In genomic region chr9:23648651-23649050, GRCh38 we compare ENCODE assay signal across 28 cellular contexts.
"Had no signal": no experiment of that assay in that cellular context is flagged by ENCODE, and none has a peak within 500 bp of the region (broad histone marks: within the 10 kb centered on the region; RNA-seq: fewer than 3 reads in every experiment).

No MANE protein-coding gene starts in this region.

- H3K36me3 Mint-ChIP-seq: natural killer cell; stimulated activated effector memory CD8-positive, alpha-beta T cell treated with anti-CD3 and anti-CD28 coated beads, Interleukin-12 subunit alpha, Interleukin-12 subunit beta, amount 100 ng/mL, for 72 hours; stimulated activated naive B cell treated with anti-CD40 and anti-IgM and Interleukin-4, amounts not matched to agents 10 μg/mL and 1 μg/mL and 100 μg/mL, for 72 hours had no signal

- H3K4me2 ChIP-seq: neural progenitor cell had no signal

- H3K27ac Mint-ChIP-seq: natural killer cell; nephron; neural progenitor cell; progenitor cell of endocrine pancreas; stimulated activated effector memory CD8-positive, alpha-beta T cell treated with anti-CD3 and anti-CD28 coated beads, Interleukin-12 subunit alpha, Interleukin-12 subunit beta, amount 100 ng/mL, for 72 hours; stimulated activated naive B cell treated with anti-CD40 and anti-IgM and Interleukin-4, amounts not matched to agents 10 μg/mL and 1 μg/mL and 100 μg/mL, for 72 hours; stimulated activated naive CD8-positive, alpha-beta T cell treated with anti-CD3 and anti-CD28 coated beads, Interleukin-15, Interleukin-2, amounts not matched to agents 100 ng/mL and 50 ng/mL, for 24 hours had no signal

- H3K27ac ChIP-seq: neural progenitor cell, ovary, parathyroid adenoma, psoas muscle, right lobe of liver, sigmoid colon, skin epidermis, stomach, thoracic aorta, thyroid gland, tibial nerve, upper lobe of left lung, vagina had no signal

- H3K79me2 ChIP-seq: parathyroid adenoma had no signal

- H2AFZ ChIP-seq: neural progenitor cell, parathyroid adenoma had no signal

- H3K9me3 Mint-ChIP-seq: nephron, neural progenitor cell had no signal

- ATAC-seq: natural killer cell; psoas muscle; right cardiac atrium; right lobe of liver; stimulated activated effector memory CD8-positive, alpha-beta T cell treated with anti-CD3 and anti-CD28 coated beads, Interleukin-12 subunit alpha, Interleukin-12 subunit beta, amount 100 ng/mL, for 72 hours; stimulated activated naive B cell treated with anti-CD40 and anti-IgM and Interleukin-4, amounts not matched to agents 10 μg/mL and 1 μg/mL and 100 μg/mL, for 72 hours had no signal

- H3K36me3 ChIP-seq: ovary, right lobe of liver, sigmoid colon, stomach, thoracic aorta, thyroid gland, tibial nerve, upper lobe of left lung, vagina had no signal

- H3K9me3 ChIP-seq: ovary, psoas muscle, right lobe of liver, sigmoid colon, thoracic aorta, thyroid gland, tibial nerve, upper lobe of left lung, vagina had no signal

- H3K4me3 ChIP-seq: neural progenitor cell, ovary, psoas muscle, right lobe of liver, sigmoid colon, skin epidermis, stomach, thoracic aorta, thyroid gland, tibial nerve, upper lobe of left lung, vagina had no signal

- DNase-seq: natural killer cell; occipital lobe; ovary; posterior cingulate gyrus; psoas muscle; right cardiac atrium; right lobe of liver; sigmoid colon; stimulated activated CD4-positive, alpha-beta T cell treated with anti-CD3 and anti-CD28 coated beads, Interleukin-15, amount 100 ng/mL, for 24 hours; stimulated activated CD4-positive, alpha-beta T cell treated with anti-CD3 and anti-CD28 coated beads, Interleukin-2, amount 100 ng/mL, for 24 hours; stimulated activated CD4-positive, alpha-beta T cell treated with anti-CD3 and anti-CD28 coated beads, Interleukin-2, amount 100 ng/mL, for 48 hours; stimulated activated CD4-positive, alpha-beta T cell treated with anti-CD3 and anti-CD28 coated beads, Interleukin-4, amount 100 ng/mL, for 24 hours; stimulated activated naive B cell treated with anti-CD40 and anti-IgM and Interleukin-4, amounts not matched to agents 10 μg/mL and 1 μg/mL and 100 μg/mL, for 72 hours; stimulated activated naive CD4-positive, alpha-beta T cell treated with Interleukin-2 at 50 U/mL for 16 hours; stomach; thyroid gland; trophoblast cell; upper lobe of left lung had no signal

- H3K4me1 ChIP-seq: neural progenitor cell, parathyroid adenoma, psoas muscle, right lobe of liver, sigmoid colon, stomach, thyroid gland, tibial nerve, upper lobe of left lung, vagina had no signal

- H3K27me3 ChIP-seq: neural progenitor cell, ovary, right lobe of liver, sigmoid colon, stomach, thyroid gland, tibial nerve, upper lobe of left lung, vagina had no signal

- H3K9ac ChIP-seq: neural progenitor cell, parathyroid adenoma had no signal

- H3K4me1 Mint-ChIP-seq: natural killer cell; nephron; neural progenitor cell; stimulated activated effector memory CD8-positive, alpha-beta T cell treated with anti-CD3 and anti-CD28 coated beads, Interleukin-12 subunit alpha, Interleukin-12 subunit beta, amount 100 ng/mL, for 72 hours; stimulated activated naive B cell treated with anti-CD40 and anti-IgM and Interleukin-4, amounts not matched to agents 10 μg/mL and 1 μg/mL and 100 μg/mL, for 72 hours had no signal

- H3K4me3 Mint-ChIP-seq: natural killer cell; nephron; neural progenitor cell; stimulated activated effector memory CD8-positive, alpha-beta T cell treated with anti-CD3 and anti-CD28 coated beads, Interleukin-12 subunit alpha, Interleukin-12 subunit beta, amount 100 ng/mL, for 72 hours; stimulated activated naive B cell treated with anti-CD40 and anti-IgM and Interleukin-4, amounts not matched to agents 10 μg/mL and 1 μg/mL and 100 μg/mL, for 72 hours; stimulated activated naive CD8-positive, alpha-beta T cell treated with anti-CD3 and anti-CD28 coated beads, Interleukin-15, Interleukin-2, amounts not matched to agents 100 ng/mL and 50 ng/mL, for 24 hours had no signal

- H3K27me3 Mint-ChIP-seq: progenitor cell of endocrine pancreas; stimulated activated naive B cell treated with anti-CD40 and anti-IgM and Interleukin-4, amounts not matched to agents 10 μg/mL and 1 μg/mL and 100 μg/mL, for 72 hours; stimulated activated naive CD8-positive, alpha-beta T cell treated with anti-CD3 and anti-CD28 coated beads, Interleukin-15, Interleukin-2, amounts not matched to agents 100 ng/mL and 50 ng/mL, for 24 hours had no signal
